In genomic region chr4:2337131-2337723, GRCh38 we compare ENCODE assay signal across 21 cellular contexts.
DNase-seq lines count a peak whose midpoint lies in the region; ATAC-seq and TF ChIP-seq lines count a peak whose summit lies in the region.
"Had no signal": no experiment of that assay in that cellular context is flagged by ENCODE, and none has a peak within 500 bp of the region (broad histone marks: within the 10 kb centered on the region; RNA-seq: fewer than 3 reads in every experiment).

No MANE protein-coding gene starts in this region.

- peaks cover 2% of the 10 kb centered on the region for H3K27me3 Mint-ChIP-seq in endothelial cell (ENCODE audit: unreplicated experiment)
- H3K27me3 Mint-ChIP-seq: CD4-positive, alpha-beta T cell had no signal

- ATAC-seq in GM21381 (IDR thresholded peaks at IDR 0.05; ENCODE audit: unreplicated experiment) = no peak
- no peak for ATAC-seq in stimulated activated effector memory CD8-positive, alpha-beta T cell treated with anti-CD3 and anti-CD28 coated beads, Interleukin-12 subunit alpha, Interleukin-12 subunit beta, amount 100 ng/mL, for 72 hours
- ATAC-seq: A549 had no signal

- intact Hi-C loops in posterior vena cava (cut with DNase I) = no loop called here

- H3K9me3 Mint-ChIP-seq in endothelial cell (ENCODE audit: unreplicated experiment) = no peaks in the 10 kb centered on the region
- H3K9me3 Mint-ChIP-seq in stimulated activated effector memory CD8-positive, alpha-beta T cell treated with anti-CD3 and anti-CD28 coated beads, Interleukin-12 subunit alpha, Interleukin-12 subunit beta, amount 100 ng/mL, for 72 hours = no peaks in the 10 kb centered on the region
- H3K9me3 Mint-ChIP-seq: CD4-positive, alpha-beta T cell had no signal

- no peak overlapping the region for H3K27ac Mint-ChIP-seq in endothelial cell (ENCODE audit: unreplicated experiment)
- no peak overlapping the region for H3K27ac Mint-ChIP-seq in stimulated activated effector memory CD8-positive, alpha-beta T cell treated with anti-CD3 and anti-CD28 coated beads, Interleukin-12 subunit alpha, Interleukin-12 subunit beta, amount 100 ng/mL, for 72 hours
- H3K27ac Mint-ChIP-seq: CD4-positive, alpha-beta T cell had no signal

- TF ChIP-seq CTCF in endothelial cell (IDR thresholded peaks at IDR 0.05; ENCODE audit: unreplicated experiment) = no peak

- peaks cover 4% of the 10 kb centered on the region for H3K4me1 Mint-ChIP-seq in endothelial cell (ENCODE audit: unreplicated experiment)
- peaks cover 11% of the 10 kb centered on the region for H3K4me1 Mint-ChIP-seq in stimulated activated effector memory CD8-positive, alpha-beta T cell treated with anti-CD3 and anti-CD28 coated beads, Interleukin-12 subunit alpha, Interleukin-12 subunit beta, amount 100 ng/mL, for 72 hours

- H3K4me3 Mint-ChIP-seq in endothelial cell (ENCODE audit: unreplicated experiment) = no peak overlapping the region
- no peak overlapping the region for H3K4me3 Mint-ChIP-seq in stimulated activated effector memory CD8-positive, alpha-beta T cell treated with anti-CD3 and anti-CD28 coated beads, Interleukin-12 subunit alpha, Interleukin-12 subunit beta, amount 100 ng/mL, for 72 hours
- H3K4me3 Mint-ChIP-seq: CD4-positive, alpha-beta T cell had no signal

- H3K36me3 Mint-ChIP-seq in endothelial cell (ENCODE audit: low read depth, unreplicated experiment) = peaks cover 6% of the 10 kb centered on the region
- peaks cover 30% of the 10 kb centered on the region for H3K36me3 Mint-ChIP-seq in stimulated activated effector memory CD8-positive, alpha-beta T cell treated with anti-CD3 and anti-CD28 coated beads, Interleukin-12 subunit alpha, Interleukin-12 subunit beta, amount 100 ng/mL, for 72 hours

- DNase-seq in activated CD8-positive, alpha-beta memory T cell treated with anti-CD3 and anti-CD28 coated beads for 24 hours = peak; percentile 45
- no peak for DNase-seq in activated CD8-positive, alpha-beta memory T cell treated with anti-CD3 and anti-CD28 coated beads, Interleukin-2, amount 50 U/mL, for 4 hours
- peak; percentile 2 for DNase-seq in H4 (ENCODE audit: low spot score)
- DNase-seq in endothelial cell (ENCODE audit: low spot score) = peak; percentile 2
- peak; percentile 62 for DNase-seq in posterior vena cava (ENCODE audit: low spot score)
- DNase-seq in NCI-H510A (lab: John Stamatoyannopoulos, UW) = no peak
- DNase-seq in stimulated activated effector memory CD8-positive, alpha-beta T cell treated with anti-CD3 and anti-CD28 coated beads, Interleukin-12 subunit alpha, Interleukin-12 subunit beta, amount 100 ng/mL, for 72 hours (ENCODE audit: low spot score in 2 of 2) = no peak
- DNase-seq: Calu3; CD4-positive, alpha-beta T cell; DMS79; KBM-7; NCI-H1092; NCI-H1694; NCI-H2107; NCI-H226; NCI-H526 treated with DMSO at 0.1 percent for 48 hours; NK-92 treated with Interleukin-12 subunit alpha and Interleukin-12 subunit beta, amount 100 ng/mL, for 24 hours; OCI-M1; RPMI8226 had no signal

Comparison
In these comparisons a context has a peak if more than half of its experiments do, and no peak if none do; other contexts are left out.
1. DNase-seq: peak in activated CD8-positive, alpha-beta memory T cell treated with anti-CD3 and anti-CD28 coated beads for 24 hours (single experiment), H4 (single experiment), endothelial cell (single experiment) and posterior vena cava (single experiment); none in activated CD8-positive, alpha-beta memory T cell treated with anti-CD3 and anti-CD28 coated beads, Interleukin-2, amount 50 U/mL, for 4 hours (single experiment), NCI-H510A (single experiment) and stimulated activated effector memory CD8-positive, alpha-beta T cell treated with anti-CD3 and anti-CD28 coated beads, Interleukin-12 subunit alpha, Interleukin-12 subunit beta, amount 100 ng/mL, for 72 hours (0 of 2).